In the genomic region with DNA sequence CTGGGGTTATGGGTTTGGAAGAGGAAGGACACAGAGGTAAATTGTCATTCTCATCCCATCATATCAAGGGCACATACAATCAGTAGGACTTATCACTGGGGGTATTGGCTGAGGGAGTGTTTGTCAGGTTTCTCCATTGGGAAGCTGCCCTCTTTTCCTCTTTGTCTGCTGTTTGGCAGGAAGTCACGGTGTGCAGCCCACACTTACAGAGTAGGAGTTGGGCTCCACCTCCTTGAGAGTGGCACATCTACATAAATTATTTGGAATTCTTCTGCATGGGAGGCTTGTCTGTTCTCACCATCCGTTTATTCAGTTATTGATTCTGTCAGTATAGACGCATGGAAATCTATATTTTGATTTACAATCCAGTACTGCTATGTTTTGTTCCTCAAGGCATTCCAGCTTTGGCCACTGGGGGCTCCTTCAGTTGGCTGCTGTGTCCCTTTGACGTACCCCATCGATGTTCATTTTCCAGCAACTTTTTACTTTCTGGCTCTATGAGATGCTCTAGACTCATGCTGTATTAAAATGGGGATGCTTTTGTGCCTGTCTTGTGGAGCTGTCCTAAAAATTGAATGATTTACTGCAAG, we compare ENCODE assay signal across 1 cellular context.
TF ChIP-seq lines count a peak whose summit lies in the region.

No MANE protein-coding gene starts in this region.

TF ChIP-seq in GM12878, 131 proteins besides CTCF, POLR2A, EP300 and RAD21 (continued from another document):
- TF ChIP-seq, protein P1, sequence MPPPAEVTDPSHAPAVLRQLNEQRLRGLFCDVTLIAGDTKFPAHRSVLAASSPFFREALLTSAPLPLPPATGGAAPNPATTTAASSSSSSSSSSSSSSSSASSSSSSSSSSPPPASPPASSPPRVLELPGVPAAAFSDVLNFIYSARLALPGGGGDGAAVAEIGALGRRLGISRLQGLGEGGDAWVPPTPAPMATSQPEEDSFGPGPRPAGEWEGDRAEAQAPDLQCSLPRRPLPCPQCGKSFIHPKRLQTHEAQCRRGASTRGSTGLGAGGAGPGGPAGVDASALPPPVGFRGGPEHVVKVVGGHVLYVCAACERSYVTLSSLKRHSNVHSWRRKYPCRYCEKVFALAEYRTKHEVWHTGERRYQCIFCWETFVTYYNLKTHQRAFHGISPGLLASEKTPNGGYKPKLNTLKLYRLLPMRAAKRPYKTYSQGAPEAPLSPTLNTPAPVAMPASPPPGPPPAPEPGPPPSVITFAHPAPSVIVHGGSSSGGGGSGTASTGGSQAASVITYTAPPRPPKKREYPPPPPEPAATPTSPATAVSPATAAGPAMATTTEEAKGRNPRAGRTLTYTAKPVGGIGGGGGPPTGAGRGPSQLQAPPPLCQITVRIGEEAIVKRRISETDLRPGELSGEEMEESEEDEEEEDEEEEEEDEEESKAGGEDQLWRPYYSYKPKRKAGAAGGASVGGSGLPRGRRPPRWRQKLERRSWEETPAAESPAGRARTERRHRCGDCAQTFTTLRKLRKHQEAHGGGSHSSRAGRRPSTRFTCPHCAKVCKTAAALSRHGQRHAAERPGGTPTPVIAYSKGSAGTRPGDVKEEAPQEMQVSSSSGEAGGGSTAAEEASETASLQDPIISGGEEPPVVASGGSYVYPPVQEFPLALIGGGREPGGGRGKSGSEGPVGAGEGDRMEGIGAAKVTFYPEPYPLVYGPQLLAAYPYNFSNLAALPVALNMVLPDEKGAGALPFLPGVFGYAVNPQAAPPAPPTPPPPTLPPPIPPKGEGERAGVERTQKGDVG (CRISPR knock-in tag; IDR thresholded peaks at IDR 0.05) = no peak
- TF ChIP-seq SREBF2 (IDR thresholded peaks at IDR 0.05; ENCODE audit: low read length) = no peak
- TF ChIP-seq POLR2AphosphoS2 (IDR thresholded peaks at IDR 0.05; ENCODE audit: low read depth, low read length) = no peak
- no peak for TF ChIP-seq SMAD1 (IDR thresholded peaks at IDR 0.05; ENCODE audit: low read depth, partially characterized antibody)
- TF ChIP-seq IRF4 (IDR thresholded peaks at IDR 0.05; ENCODE audit: low read depth, low read length) = no peak
- no peak for TF ChIP-seq DPF2 (IDR thresholded peaks at IDR 0.05)
- no peak for TF ChIP-seq ZNF217 (IDR thresholded peaks at IDR 0.05)
- no peak for TF ChIP-seq GABPA (IDR thresholded peaks at IDR 0.05; ENCODE audit: low read depth)
- TF ChIP-seq, protein P2, sequence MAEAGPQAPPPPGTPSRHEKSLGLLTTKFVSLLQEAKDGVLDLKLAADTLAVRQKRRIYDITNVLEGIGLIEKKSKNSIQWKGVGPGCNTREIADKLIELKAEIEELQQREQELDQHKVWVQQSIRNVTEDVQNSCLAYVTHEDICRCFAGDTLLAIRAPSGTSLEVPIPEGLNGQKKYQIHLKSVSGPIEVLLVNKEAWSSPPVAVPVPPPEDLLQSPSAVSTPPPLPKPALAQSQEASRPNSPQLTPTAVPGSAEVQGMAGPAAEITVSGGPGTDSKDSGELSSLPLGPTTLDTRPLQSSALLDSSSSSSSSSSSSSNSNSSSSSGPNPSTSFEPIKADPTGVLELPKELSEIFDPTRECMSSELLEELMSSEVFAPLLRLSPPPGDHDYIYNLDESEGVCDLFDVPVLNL (IDR thresholded peaks at IDR 0.05; ENCODE audit: low read depth, low read length) = no peak
- TF ChIP-seq, protein P3, sequence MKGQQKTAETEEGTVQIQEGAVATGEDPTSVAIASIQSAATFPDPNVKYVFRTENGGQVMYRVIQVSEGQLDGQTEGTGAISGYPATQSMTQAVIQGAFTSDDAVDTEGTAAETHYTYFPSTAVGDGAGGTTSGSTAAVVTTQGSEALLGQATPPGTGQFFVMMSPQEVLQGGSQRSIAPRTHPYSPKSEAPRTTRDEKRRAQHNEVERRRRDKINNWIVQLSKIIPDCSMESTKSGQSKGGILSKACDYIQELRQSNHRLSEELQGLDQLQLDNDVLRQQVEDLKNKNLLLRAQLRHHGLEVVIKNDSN (IDR thresholded peaks at IDR 0.05; ENCODE audit: borderline replicate concordance, extremely low read length, insufficient read depth, low read depth, low read length) = no peak
- TF ChIP-seq LARP7 (IDR thresholded peaks at IDR 0.05) = no peak
- TF ChIP-seq NFYA (IDR thresholded peaks at IDR 0.05; ENCODE audit: borderline replicate concordance, low read depth, low read length) = no peak
- no peak for TF ChIP-seq JUNB (IDR thresholded peaks at IDR 0.05)
- no peak for TF ChIP-seq ATF2 (IDR thresholded peaks at IDR 0.05; ENCODE audit: low read length)
- no peak for TF ChIP-seq BRCA1 (IDR thresholded peaks at IDR 0.05; ENCODE audit: low read depth, low read length)
TF ChIP-seq in GM12878: peak in this region for 0.
